In the genomic region with DNA sequence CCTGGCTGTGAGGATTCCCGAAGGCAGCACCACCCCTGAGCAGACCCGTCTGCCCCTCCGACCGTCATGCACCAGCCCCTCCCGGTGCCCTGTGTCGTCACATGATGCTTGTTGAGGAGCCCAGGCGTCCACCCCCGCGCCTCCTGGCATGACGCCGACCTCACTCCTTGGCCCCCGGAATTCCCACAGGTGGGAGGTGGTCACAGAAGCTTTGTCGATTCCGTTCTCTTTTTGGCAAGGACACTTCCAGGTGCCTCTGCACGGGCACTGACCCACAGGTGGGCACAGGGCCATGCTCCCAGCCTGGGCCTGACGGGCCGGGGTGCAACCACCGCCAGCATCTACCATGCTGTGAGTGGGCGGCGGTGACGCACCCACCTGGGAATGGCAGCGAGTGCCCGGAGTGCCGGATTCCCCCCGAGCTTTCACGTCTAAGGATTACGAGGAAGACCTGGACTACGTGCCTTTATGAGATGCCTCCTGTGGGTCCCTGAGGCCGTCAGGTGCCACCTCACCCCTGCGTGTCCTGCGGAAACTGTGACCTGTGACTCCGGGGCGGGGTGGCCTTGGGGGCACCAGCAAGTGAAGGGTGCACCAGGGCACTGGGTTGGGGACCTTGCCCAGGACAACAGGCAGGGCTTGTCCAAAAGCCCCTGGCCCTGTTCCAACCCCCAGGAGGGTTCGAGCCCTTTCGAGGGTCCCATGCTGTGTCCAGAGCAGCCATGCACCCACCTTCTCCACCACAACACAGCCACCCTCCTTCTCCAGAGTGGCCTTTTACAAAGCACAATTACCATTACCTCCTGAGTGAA, we compare ENCODE assay signal across 15 cellular contexts. TPM values are rescaled to one million over a fixed set of nuclear protein-coding genes. Genes with fewer than 3 reads are reported as not detected.
A peak's percentile ranks its signal among the peaks of the same experiment; 100 is the strongest.
DNase-seq lines count a peak whose midpoint lies in the region; ATAC-seq, FAIRE-seq and TF ChIP-seq lines count a peak whose summit lies in the region.
"Had no signal": no experiment of that assay in that cellular context is flagged by ENCODE, and none has a peak within 500 bp of the region (broad histone marks: within the 10 kb centered on the region; RNA-seq: fewer than 3 reads in every experiment).

No MANE protein-coding gene starts in this region.

- DNase-seq in AG10803 (ENCODE audit: low read depth): no peak
- DNase-seq in H1 (ENCODE audit: low read depth in 1 of 2, low spot score in 2 of 2): no peak
- DNase-seq in psoas muscle: peak in 1 of 2 donors; percentile 67
- no peak for DNase-seq in SK-N-DZ (ENCODE audit: low spot score)
- DNase-seq: activated CD4-positive, alpha-beta T cell treated with anti-CD3 and anti-CD28 coated beads for 4 hours; activated T-cell treated with anti-CD3 and anti-CD28 coated beads, Interleukin-2, amount 50 U/mL, for 4 hours; mesendoderm; NCI-H1048; T-helper 2 cell had no signal

- H2BK12ac ChIP-seq in H1 (ENCODE audit: low read depth, low read length): no peak overlapping the region

- H3K18ac ChIP-seq in H1 (ENCODE audit: extremely low read depth, low read length): no peak overlapping the region

- ATAC-seq in psoas muscle (peak in 3 of 4 donors; percentile 13 to 35 (median 34)), HG03135 (IDR thresholded peaks at IDR 0.05; ENCODE audit: unreplicated experiment) (no peak), GM18868 (IDR thresholded peaks at IDR 0.05; ENCODE audit: unreplicated experiment) (no peak), HG02571 (IDR thresholded peaks at IDR 0.05; ENCODE audit: unreplicated experiment) (no peak)
- ATAC-seq: activated T-cell treated with anti-CD3 and anti-CD28 coated beads, Interleukin-2, amount 50 U/mL, for 4 hours had no signal

- no peak overlapping the region for H4K5ac ChIP-seq in H1 (ENCODE audit: insufficient read length, low read depth, low read length)

- no peak overlapping the region for H3K4ac ChIP-seq in H1 (replicated peaks; ENCODE audit: insufficient read length, low read depth, low read length)

- H3K4me3 ChIP-seq in AG10803 (ENCODE audit: low read length) (peak overlapping the region; percentile 9; the same call in 1 of the 2 replicates), H1 (ENCODE audit: extremely low read depth in 1 of 4, insufficient read depth in 2 of 4, low read depth in 3 of 4, low read length in 4 of 4) (no peak overlapping the region), psoas muscle (no peak overlapping the region)
- H3K4me3 ChIP-seq: testis had no signal

- H2AFZ ChIP-seq in H1 (ENCODE audit: low read length): no peak overlapping the region

- H2BK120ac ChIP-seq in H1 (replicated peaks; ENCODE audit: low read depth, low read length): no peak overlapping the region

- no peak overlapping the region for H3K9ac ChIP-seq in H1 (replicated peaks in 1 of 4; ENCODE audit: extremely low read depth in 1 of 4, low read depth in 3 of 4, low read length in 3 of 4)

- TF ChIP-seq CTCF in AG10803 (conservative IDR thresholded peaks at IDR 0.05; ENCODE audit: low read length) (no peak), H1 (IDR thresholded peaks at IDR 0.05; ENCODE audit: control extremely low read depth in 1 of 3, insufficient read depth in 1 of 3, low read depth in 1 of 3, low read length in 3 of 3) (no peak), psoas muscle (IDR thresholded peaks at IDR 0.05) (no peak)

- H3K79me1 ChIP-seq in H1 (ENCODE audit: low read depth, low read length): no peaks in the 10 kb centered on the region

- H3K79me2 ChIP-seq in H1 (ENCODE audit: control insufficient read depth in 1 of 2, insufficient read depth in 2 of 2, low read length in 2 of 2): no peaks in the 10 kb centered on the region

- peak overlapping the region; percentile 59; the same call in 1 of the 2 replicates for H4K8ac ChIP-seq in H1 (ENCODE audit: extremely low read depth, insufficient read depth, low read length)

- no peak overlapping the region for H2BK15ac ChIP-seq in H1 (ENCODE audit: low read length)

- H4K20me1 ChIP-seq in H1 (replicated peaks in 1 of 2; ENCODE audit: control insufficient read depth in 1 of 2, insufficient read depth in 2 of 2, low read length in 2 of 2): no peaks in the 10 kb centered on the region

- peak overlapping the region; percentile 35 for H3K56ac ChIP-seq in H1 (replicated peaks; ENCODE audit: insufficient read length, low read depth, low read length)

- no peak overlapping the region for H4K91ac ChIP-seq in H1 (replicated peaks; ENCODE audit: insufficient read length, low read length)

- no peak overlapping the region for H3K14ac ChIP-seq in H1 (ENCODE audit: insufficient read length)

- no peak overlapping the region for H2AK5ac ChIP-seq in H1 (ENCODE audit: low read depth, low read length)

- no peak overlapping the region for H3K4me2 ChIP-seq in H1 (ENCODE audit: insufficient read depth in 1 of 2, low read depth in 2 of 2, low read length in 2 of 2)

- no peaks in the 10 kb centered on the region for H3K9me3 ChIP-seq in H1 (ENCODE audit: insufficient read depth in 2 of 2, low read depth in 1 of 2, low read length in 1 of 2)
- H3K9me3 ChIP-seq in psoas muscle: no peaks in the 10 kb centered on the region
- H3K9me3 ChIP-seq: neutrophil, testis had no signal

- peaks cover 0 to 3% (median 0%) of the 10 kb centered on the region in 4 experiments; a peak in 1 of 7 replicates for H3K27me3 ChIP-seq in H1 (replicated peaks in 1 of 4; ENCODE audit: control insufficient read depth in 3 of 4, extremely low read depth in 1 of 4, insufficient read depth in 3 of 4, low read length in 3 of 4)
- peaks cover 0 to 55% (median 18%) of the 10 kb centered on the region in 3 donors for H3K27me3 ChIP-seq in psoas muscle (ENCODE audit: insufficient read depth in 3 of 3, low read length in 2 of 3)
- H3K27me3 ChIP-seq: testis had no signal

- TF ChIP-seq POLR2A in H1 (IDR thresholded peaks at IDR 0.05; ENCODE audit: control extremely low read depth in 1 of 2, low read depth in 2 of 2, low read length in 2 of 2): no peak

- CTCF ChIA-PET in H1 (lab: Charles Lee; ENCODE audit: partially characterized antibody): interaction anchor here (0.9 kb wide), 1 partner anchor 28 kb away, joined by 3 read pairs; no protein-coding TSS in a partner anchor

- 96% methylated on average over 34 of the region's 35 CpGs; no CpG with 5 or more reads in 1 of the 2 experiments for WGBS in H1 (ENCODE audit: extremely low coverage in 1 of 2, insufficient coverage in 1 of 2, insufficient read length in 1 of 2, insufficient replicate concordance in 2 of 2, low coverage in 1 of 2, low lambda C conversion rate in 2 of 2, missing lambda C conversion rate in 1 of 2), 2 experiments
- 23 to 38% (median 30%) methylated on average over 33 to 35 of the region's 35 CpGs for WGBS in psoas muscle, 3 donors

- H2BK20ac ChIP-seq in H1 (ENCODE audit: low read length): no peak overlapping the region

- no peak for FAIRE-seq in H1 (lab: Jason Lieb, UNC)

- H3K23ac ChIP-seq in H1 (ENCODE audit: insufficient read length): no peak overlapping the region

- H3K36me3 ChIP-seq in H1 (ENCODE audit: control insufficient read depth in 2 of 4, insufficient read depth in 4 of 4, low read length in 3 of 4): no peaks in the 10 kb centered on the region
- H3K36me3 ChIP-seq in psoas muscle (ENCODE audit: insufficient read depth in 1 of 2, low read depth in 1 of 2): no peaks in the 10 kb centered on the region
- H3K36me3 ChIP-seq: neutrophil had no signal

- TF ChIP-seq RAD21 in Ishikawa (IDR thresholded peaks at IDR 0.05; ENCODE audit: low read depth): no peak
- no peak for TF ChIP-seq RAD21 in H1 (IDR thresholded peaks at IDR 0.05 in 1 of 2, conservative IDR thresholded peaks at IDR 0.05 in 1 of 2; ENCODE audit: low read depth in 2 of 2, low read length in 2 of 2)

- intact Hi-C loops in psoas muscle (cut with DNase I): no loop called here

- H3K23me2 ChIP-seq in H1 (ENCODE audit: low read depth, low read length): no peaks in the 10 kb centered on the region

- peak; percentile 73 for TF ChIP-seq EP300 in Ishikawa (IDR thresholded peaks at IDR 0.05; ENCODE audit: borderline replicate concordance)
- no peak for TF ChIP-seq EP300 in H1 (IDR thresholded peaks at IDR 0.05; ENCODE audit: borderline replicate concordance in 1 of 2, low read depth in 2 of 2, low read length in 2 of 2)

- H3K4me1 ChIP-seq in H1 (replicated peaks in 1 of 4; ENCODE audit: control insufficient read depth in 3 of 4, insufficient read depth in 4 of 4, low read length in 3 of 4) (no peaks in the 10 kb centered on the region; a peak in 2 of 7 replicates), psoas muscle (no peaks in the 10 kb centered on the region)

- POLR2A ChIA-PET in H1 (lab: Charles Lee; ENCODE audit: partially characterized antibody): no interaction called here

- H3K27ac ChIP-seq in H1 (ENCODE audit: low read depth, low read length) (no peak overlapping the region), psoas muscle (no peak overlapping the region)
- H3K27ac ChIP-seq: neutrophil, testis had no signal

- no peak overlapping the region for H2BK5ac ChIP-seq in H1 (ENCODE audit: low read depth, low read length)

TF ChIP-seq in Ishikawa, 13 proteins besides CTCF, POLR2A, EP300 and RAD21 (continues in another document):
- TF ChIP-seq CEBPB (IDR thresholded peaks at IDR 0.05): no peak

TF ChIP-seq in H1, 55 proteins besides CTCF, POLR2A, EP300 and RAD21:
- TF ChIP-seq SUZ12 (IDR thresholded peaks at IDR 0.05; ENCODE audit: low read length): no peak
- TF ChIP-seq CBX5 (IDR thresholded peaks at IDR 0.05; ENCODE audit: low read depth, low read length): no peak
- TF ChIP-seq TEAD4 (IDR thresholded peaks at IDR 0.05; ENCODE audit: low read depth, low read length): no peak
- no peak for TF ChIP-seq GABPA (IDR thresholded peaks at IDR 0.05; ENCODE audit: borderline replicate concordance, insufficient read depth, low read length)
- no peak for TF ChIP-seq SP1 (IDR thresholded peaks at IDR 0.05; ENCODE audit: low read depth, low read length)
- TF ChIP-seq EZH2 (IDR thresholded peaks at IDR 0.05; ENCODE audit: low read depth, low read length, severe bottlenecking): no peak

RNA-seq across cellular contexts. Expression of a gene that starts 31.4 kb away (rescaled TPM):
- 100 and 104 TPM in 2 replicates for total RNA-seq in H1 (2021; fragmentation: NEBNext Ultra II Directional; extraction: Animal tissue kit (Norgen Biotek cat#: 25700))
- polyA plus RNA-seq in H1 (2011; rRNA removed): 115 and 212 TPM in 2 replicates
- polyA plus RNA-seq in H1 (2011; cell fraction: cytosol; rRNA removed): 118 TPM
- polyA plus RNA-seq in H1 (2011; cell fraction: nucleus; rRNA removed): 658 TPM
- 110 to 163 TPM (median 152 TPM) in 4 replicates for polyA plus RNA-seq in H1 (2012, experiment 1 of 2)
- polyA plus RNA-seq in H1 (2012, experiment 2 of 2): 98.6 TPM
- 176 TPM for polyA plus RNA-seq in H1 (2013, experiment 1 of 2)
- 154 TPM for polyA plus RNA-seq in H1 (2013, experiment 2 of 2)
- polyA minus RNA-seq in H1 (2011; rRNA and poly(A)+ RNA removed): 32.7 and 35.2 TPM in 2 replicates
- 53.2 TPM for polyA minus RNA-seq in H1 (2011; cell fraction: cytosol; rRNA and poly(A)+ RNA removed)
- 70.5 TPM for polyA minus RNA-seq in H1 (2011; cell fraction: nucleus; rRNA and poly(A)+ RNA removed)
- total RNA-seq in psoas muscle: 10 to 100 TPM; 36.1 to 83.0 (median 61.9) TPM
- polyA plus RNA-seq in psoas muscle: 10 to 100 TPM; 29.4 to 32.1 (median 30.4) TPM
- polyA plus RNA-seq in SK-N-DZ (2014; cell fraction: cytosol; rRNA removed): 58.6 and 64.7 TPM in 2 replicates
- 367 and 476 TPM in 2 replicates for polyA plus RNA-seq in SK-N-DZ (2014; cell fraction: nucleus; rRNA removed)

Comparison
In these comparisons a context has a peak if more than half of its experiments do, and no peak if none do; other contexts are left out.
1. ATAC-seq: peak in psoas muscle (3 of 4); none in HG03135 (single experiment), GM18868 (single experiment) and HG02571 (single experiment).